In genomic region chr15:40941528-40942336, GRCh38 we compare ENCODE assay signal across 1 cellular context.
TF ChIP-seq lines count a peak whose summit lies in the region.

No MANE protein-coding gene starts in this region.

TF ChIP-seq in HepG2, 621 proteins besides CTCF, POLR2A, EP300 and RAD21 (continued from another document and continues in another):
- no peak for TF ChIP-seq NFIC (IDR thresholded peaks at IDR 0.05; ENCODE audit: low read length)
- peak; percentile 87; the same call in 1 of the 2 replicates for TF ChIP-seq ZNF451 (CRISPR knock-in tag; IDR thresholded peaks at IDR 0.05)
- no peak for TF ChIP-seq RARG (CRISPR knock-in tag; IDR thresholded peaks at IDR 0.05; ENCODE audit: low read depth)
- no peak for TF ChIP-seq MIXL1 (CRISPR knock-in tag; IDR thresholded peaks at IDR 0.05)
- TF ChIP-seq AKAP8 (CRISPR knock-in tag; IDR thresholded peaks at IDR 0.05): no peak
- no peak for TF ChIP-seq PITX1 (CRISPR knock-in tag; IDR thresholded peaks at IDR 0.05)
- 0 out of 2 replicates have a peak, but pooled peaks have one; percentile 3 for TF ChIP-seq MXD3 (CRISPR knock-in tag; IDR thresholded peaks at IDR 0.05)
- 0 out of 2 replicates have a peak, but pooled peaks have one; percentile 9 for TF ChIP-seq ZNF501 (CRISPR knock-in tag; IDR thresholded peaks at IDR 0.05)
- TF ChIP-seq ZNF770 (CRISPR knock-in tag; IDR thresholded peaks at IDR 0.05): no peak
- TF ChIP-seq KDM5B (CRISPR knock-in tag; IDR thresholded peaks at IDR 0.05; ENCODE audit: borderline replicate concordance): no peak; the same call in 1 of the 2 replicates
- no peak for TF ChIP-seq GZF1 (CRISPR knock-in tag; IDR thresholded peaks at IDR 0.05)
- no peak for TF ChIP-seq TEF (CRISPR knock-in tag; IDR thresholded peaks at IDR 0.05)
- TF ChIP-seq NR2C2 (CRISPR knock-in tag; IDR thresholded peaks at IDR 0.05; ENCODE audit: borderline replicate concordance): peak; percentile 34; the same call in 1 of the 2 replicates
- TF ChIP-seq ZNF329 (CRISPR knock-in tag; IDR thresholded peaks at IDR 0.05; ENCODE audit: low read depth): peak; percentile 20; the same call in 1 of the 2 replicates
- TF ChIP-seq ISX (CRISPR knock-in tag; conservative IDR thresholded peaks at IDR 0.05): no peak
- peak; percentile 58; the same call in 1 of the 2 replicates for TF ChIP-seq SP5 (CRISPR knock-in tag; IDR thresholded peaks at IDR 0.05; ENCODE audit: borderline replicate concordance, low read depth)
- no peak for TF ChIP-seq REXO4 (CRISPR knock-in tag; IDR thresholded peaks at IDR 0.05; ENCODE audit: borderline replicate concordance)
- no peak for TF ChIP-seq MNT (IDR thresholded peaks at IDR 0.05)
- TF ChIP-seq TRIM24 (CRISPR knock-in tag; IDR thresholded peaks at IDR 0.05): no peak
- TF ChIP-seq THYN1 (CRISPR knock-in tag; IDR thresholded peaks at IDR 0.05; ENCODE audit: borderline replicate concordance, low read depth): no peak
- no peak for TF ChIP-seq ZNF768 (CRISPR knock-in tag; IDR thresholded peaks at IDR 0.05)
- TF ChIP-seq MYPOP (CRISPR knock-in tag; IDR thresholded peaks at IDR 0.05): no peak
- no peak for TF ChIP-seq KLF12 (CRISPR knock-in tag; IDR thresholded peaks at IDR 0.05; ENCODE audit: borderline replicate concordance)
- TF ChIP-seq ZBTB14 (CRISPR knock-in tag; IDR thresholded peaks at IDR 0.05): peak; percentile 24; the same call in 1 of the 2 replicates
- peak; percentile 85 for TF ChIP-seq YEATS4 (CRISPR knock-in tag; IDR thresholded peaks at IDR 0.05; ENCODE audit: borderline replicate concordance)
- TF ChIP-seq MBNL3 (CRISPR knock-in tag; conservative IDR thresholded peaks at IDR 0.05): no peak
- 0 out of 2 replicates have a peak, but pooled peaks have one; percentile 62 for TF ChIP-seq ZFP36L1 (CRISPR knock-in tag; IDR thresholded peaks at IDR 0.05)
- TF ChIP-seq ZNF350 (CRISPR knock-in tag; IDR thresholded peaks at IDR 0.05; ENCODE audit: borderline replicate concordance, low read depth): no peak
- TF ChIP-seq TOPORS (CRISPR knock-in tag; IDR thresholded peaks at IDR 0.05): peak; percentile 68; the same call in 1 of the 2 replicates
- no peak; the same call in 1 of the 2 replicates for TF ChIP-seq ZNF747 (CRISPR knock-in tag; IDR thresholded peaks at IDR 0.05; ENCODE audit: borderline replicate concordance)
- TF ChIP-seq ZNF777 (CRISPR knock-in tag; IDR thresholded peaks at IDR 0.05): peak; percentile 99
- TF ChIP-seq MAZ (IDR thresholded peaks at IDR 0.05; ENCODE audit: borderline replicate concordance, low read depth, low read length): peak; percentile 15; the same call in 1 of the 2 replicates
- peak; percentile 65 for TF ChIP-seq MAZ (CRISPR knock-in tag; IDR thresholded peaks at IDR 0.05; ENCODE audit: low read depth)
- TF ChIP-seq TEAD2 (CRISPR knock-in tag; IDR thresholded peaks at IDR 0.05): 0 out of 2 replicates have a peak, but pooled peaks have one; percentile 10
- TF ChIP-seq ETV5 (CRISPR knock-in tag; IDR thresholded peaks at IDR 0.05; ENCODE audit: borderline replicate concordance): peak; percentile 38; the same call in 1 of the 2 replicates
- TF ChIP-seq TAF15 (IDR thresholded peaks at IDR 0.05; ENCODE audit: low read depth, low read length, poor library complexity, severe bottlenecking): no peak
- 0 out of 3 replicates have a peak, but pooled peaks have one; percentile 45 for TF ChIP-seq MXI1 (IDR thresholded peaks at IDR 0.05; ENCODE audit: borderline replicate concordance, low read depth, low read length)
- peak; percentile 33; the same call in 1 of the 2 replicates for TF ChIP-seq CENPT (CRISPR knock-in tag; IDR thresholded peaks at IDR 0.05; ENCODE audit: low read depth)
- TF ChIP-seq ZNF230 (CRISPR knock-in tag; IDR thresholded peaks at IDR 0.05): 0 out of 2 replicates have a peak, but pooled peaks have one; percentile 22
- TF ChIP-seq REPIN1 (CRISPR knock-in tag; IDR thresholded peaks at IDR 0.05; ENCODE audit: borderline replicate concordance, low read depth): 0 out of 2 replicates have a peak, but pooled peaks have one; percentile 37
- peak; percentile 53 for TF ChIP-seq SP4 (CRISPR knock-in tag; IDR thresholded peaks at IDR 0.05)
- TF ChIP-seq TMF1 (CRISPR knock-in tag; IDR thresholded peaks at IDR 0.05; ENCODE audit: low read depth): peak; percentile 77; the same call in 1 of the 2 replicates
- no peak for TF ChIP-seq ZNF720 (CRISPR knock-in tag; IDR thresholded peaks at IDR 0.05)
- TF ChIP-seq SALL2 (CRISPR knock-in tag; IDR thresholded peaks at IDR 0.05): peak; percentile 44; the same call in 1 of the 2 replicates
- TF ChIP-seq SRSF9 (IDR thresholded peaks at IDR 0.05; ENCODE audit: borderline replicate concordance, insufficient read depth, low read depth, low read length, poor library complexity, severe bottlenecking): no peak
- TF ChIP-seq ZNF142 (CRISPR knock-in tag; IDR thresholded peaks at IDR 0.05): peak; percentile 91
- no peak for TF ChIP-seq ZFP1 (CRISPR knock-in tag; IDR thresholded peaks at IDR 0.05)
- TF ChIP-seq ZNF367 (CRISPR knock-in tag; IDR thresholded peaks at IDR 0.05; ENCODE audit: borderline replicate concordance): 0 out of 2 replicates have a peak, but pooled peaks have one; percentile 32
- 0 out of 2 replicates have a peak, but pooled peaks have one; percentile 11 for TF ChIP-seq ZGPAT (CRISPR knock-in tag; IDR thresholded peaks at IDR 0.05)
- peak; percentile 12; the same call in 1 of the 2 replicates for TF ChIP-seq PATZ1 (CRISPR knock-in tag; IDR thresholded peaks at IDR 0.05)
